16 cellular contexts compared by ENCODE assay signal in the genomic region with DNA sequence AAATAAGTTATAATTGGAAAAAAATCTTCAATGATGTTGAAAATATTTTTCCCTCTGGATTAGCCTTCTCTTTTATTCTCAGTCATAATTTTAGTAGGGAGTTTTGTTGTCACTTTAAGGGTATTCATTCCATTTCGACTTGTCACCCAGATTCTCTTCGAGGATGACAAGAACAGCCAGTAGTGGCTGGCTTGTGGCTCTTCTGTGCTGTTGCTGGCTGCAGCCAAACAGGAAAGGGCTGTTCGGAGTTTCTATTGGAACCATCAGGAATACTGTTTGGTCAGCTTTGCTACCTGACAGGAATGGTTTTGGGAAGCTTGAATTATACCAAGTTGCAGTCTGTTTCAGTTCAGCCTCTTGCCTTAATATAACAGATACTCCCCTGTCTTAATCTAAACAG. TPM values are rescaled to one million over a fixed set of nuclear protein-coding genes. Genes with fewer than 3 reads are reported as not detected.
DNase-seq lines count a peak whose midpoint lies in the region; ATAC-seq, FAIRE-seq and TF ChIP-seq lines count a peak whose summit lies in the region.
"Had no signal": no experiment of that assay in that cellular context is flagged by ENCODE, and none has a peak within 500 bp of the region (broad histone marks: within the 10 kb centered on the region; RNA-seq: fewer than 3 reads in every experiment).

No MANE protein-coding gene starts in this region.

- CTCF ChIA-PET in endothelial cell of umbilical vein (lab: Charles Lee) (no interaction called here), RWPE1 (lab: Yijun Ruan, JAX) (interaction anchor here (1.2 kb wide), 1 partner anchor 50 kb away, joined by 3 read pairs; no protein-coding TSS in a partner anchor)

- H3K4me3 Mint-ChIP-seq in nephron = no peak overlapping the region
- H3K4me3 Mint-ChIP-seq: endodermal cell; stimulated activated effector memory CD8-positive, alpha-beta T cell treated with anti-CD3 and anti-CD28 coated beads, Interleukin-12 subunit alpha, Interleukin-12 subunit beta, amount 100 ng/mL, for 72 hours had no signal

- H3K9me3 ChIP-seq in endothelial cell of umbilical vein (replicated peaks; ENCODE audit: control insufficient read depth, insufficient read depth, low read length) = no peaks in the 10 kb centered on the region
- H3K9me3 ChIP-seq: A549 had no signal

- no peak for TF ChIP-seq POLR2A in endothelial cell of umbilical vein (IDR thresholded peaks at IDR 0.05; ENCODE audit: low read depth, low read length)

- DNase-seq in Right ventricle myocardium inferior (ENCODE audit: missing footprints) (no peak), cardiac septum (ENCODE audit: low spot score) (no peak), endothelial cell of umbilical vein (ENCODE audit: low read depth, low spot score) (peak; percentile 34), RWPE1 (ENCODE audit: low spot score) (no peak)
- no peak for DNase-seq in activated CD8-positive, alpha-beta memory T cell treated with anti-CD3 and anti-CD28 coated beads, Interleukin-2, amount 50 U/mL, for 48 hours
- DNase-seq: activated gamma-delta T cell; brain microvascular endothelial cell; endodermal cell; stimulated activated CD4-positive, alpha-beta T cell treated with anti-CD3 and anti-CD28 coated beads, Interleukin-4, amount 100 ng/mL, for 4 hours had no signal

- no peak overlapping the region for H3K9ac ChIP-seq in endothelial cell of umbilical vein (replicated peaks; ENCODE audit: extremely low read depth, insufficient read depth, low read length)

- peak overlapping the region; percentile 64 to 78 (median 64) for H3K27ac Mint-ChIP-seq in nephron
- H3K27ac Mint-ChIP-seq: endodermal cell; stimulated activated effector memory CD8-positive, alpha-beta T cell treated with anti-CD3 and anti-CD28 coated beads, Interleukin-12 subunit alpha, Interleukin-12 subunit beta, amount 100 ng/mL, for 72 hours had no signal

- H3K4me2 ChIP-seq in endothelial cell of umbilical vein (ENCODE audit: insufficient read depth, low read length) = peak overlapping the region; percentile 36
- H3K4me2 ChIP-seq: A549 had no signal

- no peak for FAIRE-seq in endothelial cell of umbilical vein (lab: Jason Lieb, UNC)
- FAIRE-seq: A549, frontal cortex, TTC549 had no signal

- H3K27me3 ChIP-seq in endothelial cell of umbilical vein (ENCODE audit: control insufficient read depth in 2 of 2, insufficient read depth in 2 of 2, low read length in 2 of 2) = no peaks in the 10 kb centered on the region
- H3K27me3 ChIP-seq: brain microvascular endothelial cell had no signal

- H3K27ac ChIP-seq in endothelial cell of umbilical vein (ENCODE audit: insufficient read depth, low read depth, low read length) (no peak overlapping the region), RWPE1 (no peak overlapping the region)
- H3K27ac ChIP-seq: A549, brain microvascular endothelial cell had no signal

- peaks cover 29% of the 10 kb centered on the region for H3K4me1 ChIP-seq in endothelial cell of umbilical vein (ENCODE audit: control insufficient read depth, extremely low read depth, insufficient read depth, low read length)
- H3K4me1 ChIP-seq: A549 had no signal

- H2AFZ ChIP-seq in endothelial cell of umbilical vein (ENCODE audit: low read depth, low read length) = peak overlapping the region; percentile 38

- POLR2A ChIA-PET in endothelial cell of umbilical vein (lab: Charles Lee) (no interaction called here), RWPE1 (lab: Yijun Ruan, JAX; ENCODE audit: low non-redundant PET) (no interaction called here)

- no peaks in the 10 kb centered on the region for H3K27me3 Mint-ChIP-seq in nephron (ENCODE audit: low read depth)

- no peaks in the 10 kb centered on the region for H3K79me2 ChIP-seq in endothelial cell of umbilical vein (ENCODE audit: control insufficient read depth, insufficient read depth, low read length)

- H4K20me1 ChIP-seq in endothelial cell of umbilical vein (replicated peaks; ENCODE audit: control insufficient read depth, extremely low read depth, insufficient read depth, low read length) = no peaks in the 10 kb centered on the region

- intact Hi-C loops in Right ventricle myocardium inferior (cut with DNase I) = no loop called here
- intact Hi-C loops in cardiac septum (cut with DNase I) = no loop called here
- intact Hi-C loops in endothelial cell of umbilical vein (cut with micrococcal nuclease) = no loop called here

- H3K9me3 Mint-ChIP-seq in nephron = no peaks in the 10 kb centered on the region
- H3K9me3 Mint-ChIP-seq: endodermal cell; stimulated activated effector memory CD8-positive, alpha-beta T cell treated with anti-CD3 and anti-CD28 coated beads, Interleukin-12 subunit alpha, Interleukin-12 subunit beta, amount 100 ng/mL, for 72 hours had no signal

- dilution Hi-C loops in endothelial cell of umbilical vein (cut with MboI; ENCODE audit: extremely low pct_ligation_motif_present, low sequenced_read_pairs) = no loop called here

- H3K36me3 Mint-ChIP-seq in nephron (ENCODE audit: low read depth) = peaks cover 14% of the 10 kb centered on the region
- H3K36me3 Mint-ChIP-seq: stimulated activated effector memory CD8-positive, alpha-beta T cell treated with anti-CD3 and anti-CD28 coated beads, Interleukin-12 subunit alpha, Interleukin-12 subunit beta, amount 100 ng/mL, for 72 hours had no signal

- H3K4me1 Mint-ChIP-seq in nephron = peaks cover 23% of the 10 kb centered on the region

- peak; percentile 45 for ATAC-seq in Right ventricle myocardium inferior
- no peak for ATAC-seq in GM19328 (IDR thresholded peaks at IDR 0.05; ENCODE audit: unreplicated experiment)
- no peak for ATAC-seq in GM18867 (IDR thresholded peaks at IDR 0.05; ENCODE audit: unreplicated experiment)
- ATAC-seq: A549; stimulated activated effector memory CD8-positive, alpha-beta T cell treated with anti-CD3 and anti-CD28 coated beads, Interleukin-12 subunit alpha, Interleukin-12 subunit beta, amount 100 ng/mL, for 72 hours had no signal

- no TSS peak for BruUV-seq in endothelial cell of umbilical vein (replicated peaks; lab: Mats Ljungman, UMichigan)

- no peak overlapping the region for H3K4me3 ChIP-seq in endothelial cell of umbilical vein (replicated peaks in 1 of 3; ENCODE audit: insufficient read depth in 1 of 3, low read depth in 1 of 3, low read length in 3 of 3)
- H3K4me3 ChIP-seq: A549 had no signal

- H3K9me1 ChIP-seq in endothelial cell of umbilical vein (replicated peaks; ENCODE audit: control insufficient read depth, extremely low read depth, insufficient read depth, low read length) = no peaks in the 10 kb centered on the region

- TF ChIP-seq CTCF in endothelial cell of umbilical vein (IDR thresholded peaks at IDR 0.05; ENCODE audit: extremely low read depth in 1 of 2, insufficient read depth in 1 of 2, low read depth in 1 of 2, low read length in 2 of 2) (no peak), nephron (IDR thresholded peaks at IDR 0.05; ENCODE audit: unreplicated experiment in 3 of 3) (no peak), RWPE1 (conservative IDR thresholded peaks at IDR 0.05; ENCODE audit: low read depth) (no peak)

- H3K36me3 ChIP-seq in endothelial cell of umbilical vein (ENCODE audit: control insufficient read depth in 2 of 2, extremely low read depth in 1 of 2, insufficient read depth in 2 of 2, low read length in 2 of 2) = no peaks in the 10 kb centered on the region
- H3K36me3 ChIP-seq: brain microvascular endothelial cell had no signal

TF ChIP-seq in endothelial cell of umbilical vein, 7 proteins besides CTCF, POLR2A, EP300 and RAD21:
- TF ChIP-seq JUN (IDR thresholded peaks at IDR 0.05; ENCODE audit: borderline replicate concordance, insufficient read depth, insufficient read length, low read depth) (no peak), FOS (IDR thresholded peaks at IDR 0.05; ENCODE audit: borderline replicate concordance, insufficient read depth, low read length) (no peak), POLR2AphosphoS5 (IDR thresholded peaks at IDR 0.05; ENCODE audit: insufficient read depth, low read depth, low read length) (no peak)
- TF ChIP-seq, protein P1, sequence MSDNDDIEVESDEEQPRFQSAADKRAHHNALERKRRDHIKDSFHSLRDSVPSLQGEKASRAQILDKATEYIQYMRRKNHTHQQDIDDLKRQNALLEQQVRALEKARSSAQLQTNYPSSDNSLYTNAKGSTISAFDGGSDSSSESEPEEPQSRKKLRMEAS (IDR thresholded peaks at IDR 0.05; ENCODE audit: insufficient read depth, insufficient read length) = no peak
TF ChIP-seq in endothelial cell of umbilical vein: peak in this region for 0.

RNA-seq across cellular contexts. Expression of a gene that starts 41.6 kb away (rescaled TPM):
- 92.3 TPM for total RNA-seq in Right ventricle myocardium inferior
- 75.3 TPM for total RNA-seq in cardiac septum
- total RNA-seq in endothelial cell of umbilical vein = 84.1 TPM in 2 replicates
- 13.9 and 17.7 TPM in 2 replicates for polyA plus RNA-seq in endothelial cell of umbilical vein
- polyA plus RNA-seq in endothelial cell of umbilical vein (2011; cell fraction: cytosol; rRNA removed) = 23.1 and 23.4 TPM in 2 replicates
- 25.0 and 26.3 TPM in 2 replicates for polyA plus RNA-seq in endothelial cell of umbilical vein (2011; cell fraction: nucleus; rRNA removed)
- 53.0 and 59.9 TPM in 2 replicates for polyA plus RNA-seq in endothelial cell of umbilical vein (2012)
- 78.0 and 102 TPM in 2 replicates for polyA minus RNA-seq in endothelial cell of umbilical vein
- polyA minus RNA-seq in endothelial cell of umbilical vein (2011; cell fraction: cytosol; rRNA and poly(A)+ RNA removed) = 13.4 TPM
- 53.6 and 124 TPM in 2 replicates for polyA minus RNA-seq in endothelial cell of umbilical vein (2011; cell fraction: nucleus; rRNA and poly(A)+ RNA removed)
